Comparison of ENCODE assay signal across 1 cellular context in genomic region chr2:241576293-241576654, GRCh38.
TF ChIP-seq lines count a peak whose summit lies in the region.

No MANE protein-coding gene starts in this region.

TF ChIP-seq in IMR-90, 13 proteins besides CTCF, POLR2A, EP300 and RAD21 (continued from another document):
- no peak for TF ChIP-seq ELK1 (IDR thresholded peaks at IDR 0.05; ENCODE audit: borderline replicate concordance, low read depth, low read length)
